13 cellular contexts compared by ENCODE assay signal in genomic region chr15:94272251-94272898, GRCh38. TPM values are rescaled to one million over a fixed set of nuclear protein-coding genes. Genes with fewer than 3 reads are reported as not detected.
DNase-seq lines count a peak whose midpoint lies in the region; ATAC-seq, FAIRE-seq and TF ChIP-seq lines count a peak whose summit lies in the region.
"Had no signal": no experiment of that assay in that cellular context is flagged by ENCODE, and none has a peak within 500 bp of the region (broad histone marks: within the 10 kb centered on the region; RNA-seq: fewer than 3 reads in every experiment).

No MANE protein-coding gene starts in this region.

- TF ChIP-seq CTCF in thyroid gland (IDR thresholded peaks at IDR 0.05) (no peak), HepG2 (CRISPR knock-in tag; IDR thresholded peaks at IDR 0.05) (no peak)

- no peaks in the 10 kb centered on the region for H3K9me3 ChIP-seq in thyroid gland
- H3K9me3 ChIP-seq in HepG2 (ENCODE audit: low read length) = no peaks in the 10 kb centered on the region
- H3K9me3 ChIP-seq: breast epithelium had no signal

- intact Hi-C loops in thyroid gland (cut with DNase I) = no loop called here
- intact Hi-C loops in HepG2 (cut with micrococcal nuclease; ENCODE audit: unreplicated experiment) = no loop called here

- FAIRE-seq in HepG2 (lab: Jason Lieb, UNC) = no peak
- FAIRE-seq: H54 had no signal

- H2AFZ ChIP-seq in HepG2 (ENCODE audit: low read length) = no peak overlapping the region

- CTCF ChIA-PET in T-cell (lab: Charles Lee) = no interaction called here
- CTCF ChIA-PET in HepG2 (lab: Yijun Ruan, JAX; ENCODE audit: low intra/inter-chr PET ratio, low total read pairs) = no interaction called here

- H3K27ac Mint-ChIP-seq in T-cell = no peak overlapping the region
- H3K27ac Mint-ChIP-seq: CD14-positive monocyte had no signal

- TF ChIP-seq RAD21 in HepG2 (CRISPR knock-in tag; IDR thresholded peaks at IDR 0.05) = no peak

- TF ChIP-seq EP300 in HepG2 (IDR thresholded peaks at IDR 0.05; ENCODE audit: low read depth in 2 of 2, low read length in 2 of 2) (no peak), HepG2 (CRISPR knock-in tag; IDR thresholded peaks at IDR 0.05; ENCODE audit: borderline replicate concordance) (no peak)

- H3K4me1 ChIP-seq in thyroid gland = peaks cover 12 to 17% of the 10 kb centered on the region in 2 donors
- H3K4me1 ChIP-seq in HepG2 (ENCODE audit: insufficient read depth, low read length) = no peaks in the 10 kb centered on the region
- H3K4me1 ChIP-seq: breast epithelium had no signal

- 86 to 90% methylated on average over 7 of the region's 7 CpGs for WGBS in thyroid gland, 2 donors
- WGBS in HepG2 (ENCODE audit: low lambda C conversion rate) = 46% methylated on average over 7 of the region's 7 CpGs

- H3K4me1 Mint-ChIP-seq in T-cell = peaks cover 1 to 13% (median 2%) of the 10 kb centered on the region in 3 donors

- H3K4me3 ChIP-seq in GM08714 (ENCODE audit: low read length) = peak overlapping the region; percentile 48; the same call in 1 of the 2 replicates
- H3K4me3 ChIP-seq in thyroid gland (replicated peaks in 1 of 3) = no peak overlapping the region
- H3K4me3 ChIP-seq in HepG2 (replicated peaks in 1 of 3; ENCODE audit: insufficient read depth in 1 of 3, low read depth in 2 of 3, low read length in 3 of 3) = no peak overlapping the region
- H3K4me3 ChIP-seq: breast epithelium had no signal

- peak in 1 of 34 experiments; percentile 4 for DNase-seq in T-cell
- DNase-seq in thyroid gland = no peak
- DNase-seq in NCI-H82 (lab: John Stamatoyannopoulos, UW) = no peak
- DNase-seq in 8988T = no peak
- no peak for DNase-seq in HepG2 (ENCODE audit: low spot score)
- DNase-seq: glutamatergic neuron, WERI-Rb-1 had no signal

- in situ Hi-C loops in HepG2 (cut with HindIII; ENCODE audit: extremely low pct_ligation_motif_present, low pct_unique_long_range_greater_than_20kb) = no loop called here

- POLR2A ChIA-PET in T-cell (lab: Charles Lee) (no interaction called here), HepG2 (lab: Yijun Ruan, JAX) (no interaction called here)

- H3K27me3 ChIP-seq in thyroid gland = no peaks in the 10 kb centered on the region
- no peaks in the 10 kb centered on the region for H3K27me3 ChIP-seq in HepG2 (ENCODE audit: control insufficient read depth in 1 of 2, insufficient read depth in 2 of 2, low read length in 2 of 2)
- H3K27me3 ChIP-seq: breast epithelium had no signal

- H3K27ac ChIP-seq in thyroid gland = no peak overlapping the region
- no peak overlapping the region for H3K27ac ChIP-seq in HepG2 (ENCODE audit: extremely low read length, insufficient read depth, low read length)
- H3K27ac ChIP-seq: breast epithelium, WERI-Rb-1 had no signal

- H3K36me3 ChIP-seq in thyroid gland (no peaks in the 10 kb centered on the region), HepG2 (replicated peaks in 1 of 2; ENCODE audit: control insufficient read depth in 1 of 2, insufficient read depth in 2 of 2, low read length in 2 of 2) (no peaks in the 10 kb centered on the region)
- H3K36me3 ChIP-seq: breast epithelium, WERI-Rb-1 had no signal

- no peak overlapping the region for H3K4me2 ChIP-seq in HepG2 (ENCODE audit: low read depth, low read length)

- H4K20me1 ChIP-seq in HepG2 (ENCODE audit: insufficient read depth, low read length) = no peaks in the 10 kb centered on the region

- BruUV-seq in HepG2 (replicated peaks; lab: Mats Ljungman, UMichigan) = no TSS peak

- H3K9me3 Mint-ChIP-seq in T-cell = no peaks in the 10 kb centered on the region
- H3K9me3 Mint-ChIP-seq: CD14-positive monocyte had no signal

- TF ChIP-seq POLR2A in thyroid gland (IDR thresholded peaks at IDR 0.05) (no peak), HepG2 (IDR thresholded peaks at IDR 0.05; ENCODE audit: insufficient read depth in 1 of 2, low read depth in 2 of 2, low read length in 2 of 2) (no peak)

- ATAC-seq in GM19467 (IDR thresholded peaks at IDR 0.05; ENCODE audit: unreplicated experiment) (peak; percentile 77), HG03097 (IDR thresholded peaks at IDR 0.05; ENCODE audit: low FRiP score, unreplicated experiment) (peak; percentile 83), T-cell (replicated peaks in 1 of 4) (peak in 3 of 4 experiments; percentile 38 to 71 (median 61)), HepG2 (no peak)

- no peak overlapping the region for H3K4me3 Mint-ChIP-seq in T-cell
- H3K4me3 Mint-ChIP-seq: CD14-positive monocyte had no signal

- H3K9ac ChIP-seq in HepG2 (ENCODE audit: insufficient read depth, low read depth, low read length) = no peak overlapping the region

- peaks cover 4% of the 10 kb centered on the region for H3K36me3 Mint-ChIP-seq in T-cell

- no peaks in the 10 kb centered on the region for H3K27me3 Mint-ChIP-seq in T-cell

- no peaks in the 10 kb centered on the region for H3K79me2 ChIP-seq in HepG2 (ENCODE audit: insufficient read depth, low read length)

TF ChIP-seq in HepG2, 621 proteins besides CTCF, POLR2A, EP300 and RAD21:
- TF ChIP-seq KDM5B (CRISPR knock-in tag; IDR thresholded peaks at IDR 0.05; ENCODE audit: borderline replicate concordance) (no peak), ZNF670 (CRISPR knock-in tag; IDR thresholded peaks at IDR 0.05; ENCODE audit: borderline replicate concordance) (no peak), RFX1 (IDR thresholded peaks at IDR 0.05) (no peak), ZNF143 (CRISPR knock-in tag; IDR thresholded peaks at IDR 0.05) (no peak), MED8 (CRISPR knock-in tag; IDR thresholded peaks at IDR 0.05; ENCODE audit: insufficient replicate concordance) (no peak), ZNF441 (CRISPR knock-in tag; IDR thresholded peaks at IDR 0.05; ENCODE audit: borderline replicate concordance) (no peak), ARID3A (IDR thresholded peaks at IDR 0.05; ENCODE audit: low read depth, low read length) (no peak), ZNF615 (CRISPR knock-in tag; IDR thresholded peaks at IDR 0.05; ENCODE audit: borderline replicate concordance) (no peak), ZNF7 (CRISPR knock-in tag; IDR thresholded peaks at IDR 0.05) (no peak), TBX3 (IDR thresholded peaks at IDR 0.05; ENCODE audit: borderline replicate concordance) (no peak), RAD51 (IDR thresholded peaks at IDR 0.05; ENCODE audit: borderline replicate concordance) (no peak), ZSCAN21 (CRISPR knock-in tag; IDR thresholded peaks at IDR 0.05; ENCODE audit: borderline replicate concordance) (no peak), E2F1 (CRISPR knock-in tag; IDR thresholded peaks at IDR 0.05) (no peak), ZNF317 (CRISPR knock-in tag; IDR thresholded peaks at IDR 0.05) (no peak), ZNF773 (CRISPR knock-in tag; IDR thresholded peaks at IDR 0.05; ENCODE audit: borderline replicate concordance) (no peak)

RNA-seq across cellular contexts. Expression of gene MCTP2, which starts 41.0 kb away (rescaled TPM):
- total RNA-seq in T-cell = 10 to 100 TPM; 16.0 to 31.3 (median 22.4) TPM
- total RNA-seq in thyroid gland = 10 to 100 TPM; 35.2 to 84.0 (median 61.2) TPM
- total RNA-seq in HepG2 (2016; rRNA removed; fragmentation: Illumina TruSeq; extraction: Trizol) = 2.7 and 5.1 TPM in 2 replicates
- 16.9 and 19.1 TPM in 2 replicates for total RNA-seq in HepG2 (2016; cell fraction: cytosol; rRNA removed; fragmentation: Illumina TruSeq; extraction: Trizol; ENCODE audit: low read depth)
- total RNA-seq in HepG2 (2016; cell fraction: insoluble cytoplasmic fraction; rRNA removed; fragmentation: Illumina TruSeq; extraction: Trizol) = 3.2 and 5.9 TPM in 2 replicates
- total RNA-seq in HepG2 (2016; cell fraction: membrane; rRNA removed; fragmentation: Illumina TruSeq; extraction: Trizol) = 4.6 and 5.4 TPM in 2 replicates
- total RNA-seq in HepG2 (2016; cell fraction: nucleus; rRNA removed; fragmentation: Illumina TruSeq; extraction: Trizol) = 13.1 and 13.3 TPM in 2 replicates
- polyA plus RNA-seq in HepG2 (2011; rRNA removed) = 8.5 and 8.6 TPM in 2 replicates
- 6.4 and 7.5 TPM in 2 replicates for polyA plus RNA-seq in HepG2 (2011; cell fraction: cytosol; rRNA removed)
- 15.5 and 17.5 TPM in 2 replicates for polyA plus RNA-seq in HepG2 (2011; cell fraction: nucleus; rRNA removed)
- polyA plus RNA-seq in HepG2 (2012) = 2.3 and 2.5 TPM in 2 replicates
- 0.10 and 0.17 TPM in 2 replicates for polyA plus RNA-seq in HepG2 (2016; cell fraction: cytosol; fragmentation: Illumina TruSeq; extraction: Trizol; ENCODE audit: low read depth)
- 2.3 and 2.5 TPM in 2 replicates for polyA plus RNA-seq in HepG2 (2016; cell fraction: insoluble cytoplasmic fraction; fragmentation: Illumina TruSeq; extraction: Trizol; ENCODE audit: low read depth)
- polyA plus RNA-seq in HepG2 (2016; cell fraction: membrane; fragmentation: Illumina TruSeq; extraction: Trizol; ENCODE audit: low read depth) = 0.20 and 0.23 TPM in 2 replicates
- polyA plus RNA-seq in HepG2 (2016; cell fraction: nucleus; fragmentation: Illumina TruSeq; extraction: Trizol; ENCODE audit: insufficient read depth, low read depth) = 3.1 and 5.2 TPM in 2 replicates
- 12.2 and 23.0 TPM in 2 replicates for polyA minus RNA-seq in HepG2 (2011; rRNA and poly(A)+ RNA removed; ENCODE audit: low replicate concordance)
- 6.9 and 7.4 TPM in 2 replicates for polyA minus RNA-seq in HepG2 (2011; cell fraction: cytosol; rRNA and poly(A)+ RNA removed)
- 38.0 and 39.8 TPM in 2 replicates for polyA minus RNA-seq in HepG2 (2011; cell fraction: nucleus; rRNA and poly(A)+ RNA removed)
